22 cellular contexts compared by ENCODE assay signal in the genomic region with DNA sequence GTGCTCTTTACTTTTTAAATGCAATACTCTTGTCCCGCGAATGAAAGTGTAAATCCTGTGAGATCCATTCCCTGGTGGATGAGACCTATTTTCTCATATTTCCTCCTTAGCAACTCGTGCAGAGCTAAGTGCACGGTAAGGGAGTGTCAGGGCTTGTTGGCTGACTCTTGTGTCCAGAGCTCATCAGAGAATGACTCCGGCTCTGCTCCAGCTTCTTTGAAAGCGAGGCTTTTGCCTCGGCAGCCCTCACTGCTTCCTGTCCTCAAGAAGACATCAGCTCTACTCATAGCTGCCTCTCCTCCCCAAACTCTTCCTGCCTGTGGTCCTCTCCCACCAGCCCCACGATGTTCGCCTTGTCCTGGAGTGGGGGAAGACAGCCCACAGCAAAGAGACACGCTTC.
"Had no signal": no experiment of that assay in that cellular context is flagged by ENCODE, and none has a peak within 500 bp of the region (broad histone marks: within the 10 kb centered on the region; RNA-seq: fewer than 3 reads in every experiment).

No MANE protein-coding gene starts in this region.

- H3K4me3 ChIP-seq: breast epithelium, coronary artery, gastroesophageal sphincter, lung, skin epidermis, suprapubic skin had no signal

- H3K4me1 ChIP-seq: breast epithelium had no signal

- H3K36me3 ChIP-seq: breast epithelium, gastroesophageal sphincter, suprapubic skin had no signal

- H3K9me3 ChIP-seq: breast epithelium, gastroesophageal sphincter, suprapubic skin had no signal

- DNase-seq: activated CD4-positive, alpha-beta memory T cell treated with anti-CD3 and anti-CD28 coated beads for 36 hours; activated CD4-positive, alpha-beta T cell treated with anti-CD3 and anti-CD28 coated beads for 48 hours; activated naive CD4-positive, alpha-beta T cell treated with Interleukin-2 at 50 U/mL for 16 hours; activated naive CD8-positive, alpha-beta T cell treated with anti-CD3 and anti-CD28 coated beads for 36 hours; activated T-cell treated with anti-CD3 and anti-CD28 coated beads, Interleukin-2, amount 50 U/mL, for 48 hours; cerebellar nuclear complex; endodermal cell; head of caudate nucleus; hypothalamus; naive thymus-derived CD4-positive, alpha-beta T cell; retina; stimulated activated CD4-positive, alpha-beta T cell treated with anti-CD3 and anti-CD28 coated beads, Interleukin-2, amount 100 ng/mL, for 24 hours; stimulated activated naive CD8-positive, alpha-beta T cell treated with anti-CD3 and anti-CD28 coated beads, Interleukin-15, amount 100 ng/mL, for 72 hours; T-helper 17 cell; trophoblast cell had no signal

- H3K27ac ChIP-seq: breast epithelium, coronary artery, epithelial cell of prostate, gastroesophageal sphincter, skin epidermis, suprapubic skin had no signal

- ATAC-seq: gastroesophageal sphincter; naive thymus-derived CD4-positive, alpha-beta T cell; stimulated activated naive CD8-positive, alpha-beta T cell treated with anti-CD3 and anti-CD28 coated beads, Interleukin-15, amount 100 ng/mL, for 72 hours; T-helper 17 cell had no signal

- H3K27me3 ChIP-seq: breast epithelium, suprapubic skin had no signal
